Comparison of ENCODE assay signal across 25 cellular contexts in the genomic region with DNA sequence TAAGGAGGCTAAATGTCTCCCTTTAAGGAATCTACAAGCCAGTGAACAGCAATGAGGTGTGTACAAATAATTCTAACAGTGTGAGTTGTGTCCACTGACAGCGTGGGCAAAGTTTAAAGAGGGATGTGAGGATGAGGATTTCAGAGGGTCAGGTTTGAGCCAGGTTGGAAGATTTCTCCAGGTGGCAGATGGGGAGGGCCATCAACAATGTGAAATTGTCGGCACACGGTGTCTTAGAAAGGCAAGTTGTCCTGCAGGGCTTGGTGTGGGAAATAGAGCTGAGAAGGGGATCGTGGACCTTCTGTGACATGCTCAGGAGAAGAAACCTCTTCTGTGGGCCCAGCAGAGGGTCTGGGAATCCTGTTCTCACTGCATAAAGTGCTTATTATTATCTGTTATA. TPM values are rescaled to one million over a fixed set of nuclear protein-coding genes. Genes with fewer than 3 reads are reported as not detected.
DNase-seq lines count a peak whose midpoint lies in the region; FAIRE-seq and TF ChIP-seq lines count a peak whose summit lies in the region.
"Had no signal": no experiment of that assay in that cellular context is flagged by ENCODE, and none has a peak within 500 bp of the region (broad histone marks: within the 10 kb centered on the region; RNA-seq: fewer than 3 reads in every experiment).

No MANE protein-coding gene starts in this region.

- peaks cover 2% of the 10 kb centered on the region; the same call in 1 of the 2 replicates for H3K4me1 ChIP-seq in H9 (ENCODE audit: insufficient read depth, low read length)
- no peaks in the 10 kb centered on the region for H3K4me1 ChIP-seq in GM23248 (ENCODE audit: insufficient read depth)
- no peaks in the 10 kb centered on the region for H3K4me1 ChIP-seq in small intestine (ENCODE audit: control insufficient read depth in 2 of 2, insufficient read depth in 1 of 2, low read depth in 1 of 2, low read length in 1 of 2)
- H3K4me1 ChIP-seq: BE2C, BLaER1 had no signal

- no peak for TF ChIP-seq CTCF in H9 (conservative IDR thresholded peaks at IDR 0.05)

- no peaks in the 10 kb centered on the region for H3K23me2 ChIP-seq in H9 (ENCODE audit: insufficient read length, low read depth, low read length, poor library complexity, severe bottlenecking)

- H3K27ac Mint-ChIP-seq in H9 = no peak overlapping the region
- H3K27ac Mint-ChIP-seq: CD14-positive monocyte; CD4-positive, alpha-beta memory T cell; CD4-positive, CD25-positive, alpha-beta regulatory T cell; CD8-positive, alpha-beta memory T cell had no signal

- H3K9ac ChIP-seq in H9 (ENCODE audit: extremely low read depth, insufficient read length, low read length) (no peak overlapping the region), GM23248 (no peak overlapping the region)
- H3K9ac ChIP-seq: BLaER1 had no signal

- H3K4me3 Mint-ChIP-seq in H9 = no peak overlapping the region
- H3K4me3 Mint-ChIP-seq: CD14-positive monocyte; CD4-positive, alpha-beta memory T cell; CD4-positive, CD25-positive, alpha-beta regulatory T cell; CD8-positive, alpha-beta memory T cell had no signal

- no peak overlapping the region for H3K4me3 ChIP-seq in GM23248
- H3K4me3 ChIP-seq in small intestine (ENCODE audit: low read depth in 1 of 2, low read length in 2 of 2) = no peak overlapping the region
- H3K4me3 ChIP-seq: BLaER1 had no signal

- H3K79me2 ChIP-seq in H9 (ENCODE audit: insufficient read depth, low read length) (no peaks in the 10 kb centered on the region), GM23248 (ENCODE audit: insufficient read depth) (no peaks in the 10 kb centered on the region)

- H2AFZ ChIP-seq in H9 (ENCODE audit: low read length) (no peak overlapping the region), GM23248 (no peak overlapping the region)

- H3T11ph ChIP-seq in H9 (ENCODE audit: low read length) = no peak overlapping the region

- H3K23ac ChIP-seq in H9 (ENCODE audit: insufficient read length, low read depth, low read length) = no peak overlapping the region

- H2BK15ac ChIP-seq in H9 (ENCODE audit: low read depth, low read length) = no peak overlapping the region

- DNase-seq in G401 (ENCODE audit: low spot score) = peak; percentile 81
- DNase-seq in H9 = peak; percentile 8
- DNase-seq in cerebellum (ENCODE audit: low spot score) = peak; percentile 31
- DNase-seq in GM23248 = no peak
- no peak for DNase-seq in small intestine
- DNase-seq: 8988T; ACHN; BE2C; CD4-positive, alpha-beta memory T cell; CD4-positive, CD25-positive, alpha-beta regulatory T cell; CD8-positive, alpha-beta memory T cell; COR-L47; DMS 273 treated with DMSO at 0.1 percent for 48 hours; DMS153; DMS53; DMS79; DND-41; EL; GF-D8 had no signal

- H3K27me3 Mint-ChIP-seq in H9 (ENCODE audit: low read depth) = no peaks in the 10 kb centered on the region

- FAIRE-seq in small intestine (lab: Jason Lieb, UNC) = no peak
- FAIRE-seq: A204.1, G401.6, GM12891, GM19239 had no signal

- H4K20me1 ChIP-seq in H9 (ENCODE audit: control insufficient read depth, insufficient read depth, insufficient read length) (no peaks in the 10 kb centered on the region), GM23248 (ENCODE audit: insufficient read depth) (no peaks in the 10 kb centered on the region)
- H4K20me1 ChIP-seq: BLaER1 had no signal

- peaks cover 23 to 25% of the 10 kb centered on the region in 2 experiments for H3K9me3 Mint-ChIP-seq in H9
- H3K9me3 Mint-ChIP-seq: CD8-positive, alpha-beta memory T cell had no signal

- no peak overlapping the region for H2BK120ac ChIP-seq in H9 (ENCODE audit: low read depth, low read length, poor library complexity, severe bottlenecking)

- no peak overlapping the region for H3K4ac ChIP-seq in H9 (ENCODE audit: low read depth, low read length)

- in situ Hi-C loops in G401 (cut with HindIII; ENCODE audit: low sequenced_read_pairs) (no loop called here), GM23248 (cut with MboI) (no loop called here)

- H3K27ac ChIP-seq in H9 (ENCODE audit: insufficient read length, low read depth, low read length) (no peak overlapping the region), GM23248 (no peak overlapping the region), small intestine (ENCODE audit: low read depth in 1 of 2, low read length in 1 of 2) (no peak overlapping the region)
- H3K27ac ChIP-seq: BLaER1 had no signal

- H3K14ac ChIP-seq in H9 (ENCODE audit: insufficient read depth, low read length) = no peak overlapping the region

- no peak overlapping the region for H2BK20ac ChIP-seq in H9 (ENCODE audit: low read depth, low read length, poor library complexity, severe bottlenecking)

- H3K4me1 Mint-ChIP-seq in H9 = peaks cover 8 to 17% of the 10 kb centered on the region in 2 experiments
- H3K4me1 Mint-ChIP-seq: CD14-positive monocyte; CD4-positive, alpha-beta memory T cell; CD4-positive, CD25-positive, alpha-beta regulatory T cell; CD8-positive, alpha-beta memory T cell had no signal

- no peak overlapping the region for H2BK5ac ChIP-seq in H9 (ENCODE audit: insufficient read length, low read length)

- H4K8ac ChIP-seq in H9 (replicated peaks; ENCODE audit: insufficient read length, low read depth, low read length) = no peak overlapping the region

- H3K9me2 ChIP-seq in GM23248 (ENCODE audit: insufficient read depth) = no peaks in the 10 kb centered on the region

- H4K91ac ChIP-seq in H9 (ENCODE audit: insufficient read length, low read depth, low read length) = no peak overlapping the region

- H4K5ac ChIP-seq in H9 (ENCODE audit: insufficient read length, low read depth, low read length) = no peak overlapping the region

- H3K9me3 ChIP-seq in H9 (ENCODE audit: control insufficient read depth, low read depth, low read length) (no peaks in the 10 kb centered on the region), GM23248 (ENCODE audit: low read depth) (no peaks in the 10 kb centered on the region), small intestine (ENCODE audit: control insufficient read depth, low read depth) (no peaks in the 10 kb centered on the region)
- H3K9me3 ChIP-seq: BE2C had no signal

- no CpG with 5 or more reads among the region's 4 CpGs for WGBS in H9 (ENCODE audit: extremely low coverage, insufficient read length, low lambda C conversion rate)
- WGBS in GM23248 (ENCODE audit: low coverage in 1 of 2, low lambda C conversion rate in 2 of 2, missing lambda C conversion rate in 2 of 2), 2 experiments = 26 to 32% methylated on average over 4 of the region's 4 CpGs
- 61 to 85% (median 69%) methylated on average over 4 of the region's 4 CpGs for WGBS in small intestine, 3 donors

- H3K36me3 ChIP-seq in GM23248 (ENCODE audit: low read depth) (no peaks in the 10 kb centered on the region), small intestine (ENCODE audit: control insufficient read depth in 2 of 2, insufficient read depth in 2 of 2, low read length in 2 of 2) (no peaks in the 10 kb centered on the region)
- H3K36me3 ChIP-seq: BE2C, BLaER1 had no signal

- H3K4me2 ChIP-seq in H9 (ENCODE audit: insufficient read depth, insufficient read length, low read length) (no peak overlapping the region), GM23248 (ENCODE audit: unreplicated experiment) (no peak overlapping the region)
- H3K4me2 ChIP-seq: BLaER1 had no signal

- peaks cover 13 to 15% (median 15%) of the 10 kb centered on the region in 3 experiments for H3K36me3 Mint-ChIP-seq in H9 (ENCODE audit: insufficient read depth in 1 of 3, low read depth in 3 of 3)
- H3K36me3 Mint-ChIP-seq: CD14-positive monocyte; CD4-positive, alpha-beta memory T cell; CD4-positive, CD25-positive, alpha-beta regulatory T cell; CD8-positive, alpha-beta memory T cell had no signal

- no peaks in the 10 kb centered on the region for H3F3A ChIP-seq in GM23248 (ENCODE audit: insufficient read depth)

- no peak overlapping the region for H3K18ac ChIP-seq in H9 (ENCODE audit: insufficient read length, low read depth, low read length)

- H2BK12ac ChIP-seq in H9 (ENCODE audit: insufficient read length, low read depth, low read length) = no peak overlapping the region

- H3K27me3 ChIP-seq in H9 (ENCODE audit: insufficient read depth, low read length) (no peaks in the 10 kb centered on the region), GM23248 (replicated peaks; ENCODE audit: insufficient read depth) (no peaks in the 10 kb centered on the region), small intestine (ENCODE audit: control insufficient read depth in 2 of 2, insufficient read depth in 2 of 2, low read length in 2 of 2) (no peaks in the 10 kb centered on the region)
- H3K27me3 ChIP-seq: BLaER1 had no signal

- no peaks in the 10 kb centered on the region for H3K79me1 ChIP-seq in H9 (ENCODE audit: insufficient read depth, low read depth, low read length, poor library complexity, severe bottlenecking)

- H3K56ac ChIP-seq in H9 (ENCODE audit: insufficient read length, low read depth, low read length) = no peak overlapping the region

- H2AK5ac ChIP-seq in H9 (ENCODE audit: insufficient read length, low read length) = no peak overlapping the region

RNA-seq across cellular contexts. Expression of a gene that starts 52.1 kb away (rescaled TPM):
- total RNA-seq in G401 (2014; rRNA removed; shearing (Covaris generic)) = not detected in 2 replicates
- total RNA-seq in H9 (2021) = 16.3 and 18.2 TPM in 2 replicates
- total RNA-seq in cerebellum = 34.0 TPM
- under 0.01 TPM in 1 of 2 replicates, not detected in the other for total RNA-seq in GM23248 (2014; rRNA removed; shearing (Covaris generic))
- 0.05 TPM in 2 replicates for polyA plus RNA-seq in GM23248 (2016; fragmentation: Nextera tagmentation; extraction: Ambion mirVana)
- polyA plus RNA-seq in small intestine = under 1 TPM in 1 of 3 donors, not detected in 2; 0.79 TPM
- polyA plus RNA-seq: CD14-positive monocyte had no signal

Comparison
In these comparisons a context has a peak if more than half of its experiments do, and no peak if none do; other contexts are left out.
1. DNase-seq: peak in G401 (single experiment), H9 (single experiment) and cerebellum (single experiment); none in GM23248 (single experiment) and small intestine (single experiment).
2. RNA of a gene that starts 52.1 kb away (total RNA-seq): 34.0 TPM in cerebellum (single experiment) and 16.3 to 18.2 TPM in H9; not detected in G401 and under 0.01 TPM in GM23248; every median in the first group is over 10 times any median in the second.